In genomic region chr2:126995652-126996377, GRCh38 we compare ENCODE assay signal across 20 cellular contexts.
DNase-seq lines count a peak whose midpoint lies in the region; ATAC-seq and TF ChIP-seq lines count a peak whose summit lies in the region.
"Had no signal": no experiment of that assay in that cellular context is flagged by ENCODE, and none has a peak within 500 bp of the region (broad histone marks: within the 10 kb centered on the region; RNA-seq: fewer than 3 reads in every experiment).

No MANE protein-coding gene starts in this region.

- intact Hi-C loops in OCI-LY7 (cut with micrococcal nuclease; ENCODE audit: unreplicated experiment): no loop called here
- intact Hi-C loops in transverse colon (cut with DNase I; ENCODE audit: low total_unique reads): no loop called here
- intact Hi-C loops in Calu3 (cut with micrococcal nuclease; ENCODE audit: unreplicated experiment): no loop called here

- H3K9me3 Mint-ChIP-seq in Calu3 (ENCODE audit: low read depth, unreplicated experiment): no peaks in the 10 kb centered on the region
- H3K9me3 Mint-ChIP-seq: activated naive CD8-positive, alpha-beta T cell treated with anti-CD3 and anti-CD28 coated beads, Interleukin-2, amount 10 ng/mL, durations not matched to agents 7 days and 5 days; activated T-helper 1 cell treated with anti-CD3 and anti-CD28 coated beads, Interleukin-12 subunit alpha, Interleukin-12 subunit beta, Interleukin-2, Interleukin-4 antibody, amounts not matched to agents 30 ng/mL and 10 ng/mL and 1 ng/mL, durations not matched to agents 14 hours and 24 hours and 36 hours had no signal

- no peak for ATAC-seq in HG03039 (IDR thresholded peaks at IDR 0.05; ENCODE audit: unreplicated experiment)

- no peaks in the 10 kb centered on the region for H3K4me1 ChIP-seq in OCI-LY7 (ENCODE audit: insufficient read depth, low read length, poor library complexity, severe bottlenecking)
- H3K4me1 ChIP-seq in transverse colon: peaks cover 0 to 29% (median 16%) of the 10 kb centered on the region in 4 donors
- H3K4me1 ChIP-seq: prostate gland, tibial artery had no signal

- TF ChIP-seq EP300 in transverse colon (IDR thresholded peaks at IDR 0.05; ENCODE audit: low read depth): no peak

- no peak overlapping the region for H3K4me2 ChIP-seq in OCI-LY7 (ENCODE audit: low read length)

- BruUV-seq in OCI-LY7 (replicated peaks; lab: Mats Ljungman, UMichigan) (no TSS peak), Calu3 (replicated peaks; lab: Mats Ljungman, UMichigan) (no TSS peak)

- no peak overlapping the region for H3K4me3 Mint-ChIP-seq in Calu3 (ENCODE audit: low read depth, unreplicated experiment)
- H3K4me3 Mint-ChIP-seq: activated naive CD8-positive, alpha-beta T cell treated with anti-CD3 and anti-CD28 coated beads, Interleukin-2, amount 10 ng/mL, durations not matched to agents 7 days and 5 days; activated T-helper 1 cell treated with anti-CD3 and anti-CD28 coated beads, Interleukin-12 subunit alpha, Interleukin-12 subunit beta, Interleukin-2, Interleukin-4 antibody, amounts not matched to agents 30 ng/mL and 10 ng/mL and 1 ng/mL, durations not matched to agents 14 hours and 24 hours and 36 hours; CD14-positive monocyte had no signal

- peak; percentile 4 to 38 for DNase-seq in NOMO-1 (lab: John Stamatoyannopoulos, UW; ENCODE audit: unreplicated experiment in 2 of 2)
- no peak for DNase-seq in NOMO-1 treated with dmso at 0.1 percent for 144 hours (lab: John Stamatoyannopoulos, UW; ENCODE audit: unreplicated experiment)
- DNase-seq in OCI-LY7 (ENCODE audit: low spot score): no peak
- peak; percentile 36 for DNase-seq in kidney tubule cell (ENCODE audit: low spot score)
- DNase-seq in transverse colon: no peak
- no peak for DNase-seq in Calu3
- no peak for DNase-seq in NCI-H2107 (lab: John Stamatoyannopoulos, UW)
- DNase-seq: activated CD8-positive, alpha-beta memory T cell treated with anti-CD3 and anti-CD28 coated beads for 24 hours; activated naive CD8-positive, alpha-beta T cell treated with anti-CD3 and anti-CD28 coated beads, Interleukin-2, amount 10 ng/mL, durations not matched to agents 7 days and 5 days; GOT3; hypothalamus; NCI-H2029 treated with DMSO at 0.1 percent for 48 hours; NCI-H526 treated with DMSO at 0.1 percent for 48 hours; Peyer's patch; T-helper 1 cell; tibial artery had no signal

- H3K36me3 ChIP-seq in OCI-LY7 (ENCODE audit: insufficient read depth, low read length) (no peaks in the 10 kb centered on the region), transverse colon (no peaks in the 10 kb centered on the region)
- H3K36me3 ChIP-seq: Peyer's patch, prostate gland, tibial artery had no signal

- peak; percentile 29; the same call in 1 of the 2 replicates for TF ChIP-seq CTCF in OCI-LY7 (conservative IDR thresholded peaks at IDR 0.05; ENCODE audit: low read length)
- no peak for TF ChIP-seq CTCF in transverse colon (IDR thresholded peaks at IDR 0.05)
- no peak for TF ChIP-seq CTCF in Calu3 (IDR thresholded peaks at IDR 0.05; ENCODE audit: unreplicated experiment)

- H3K27ac Mint-ChIP-seq in Calu3 (ENCODE audit: unreplicated experiment): no peak overlapping the region
- H3K27ac Mint-ChIP-seq: activated naive CD8-positive, alpha-beta T cell treated with anti-CD3 and anti-CD28 coated beads, Interleukin-2, amount 10 ng/mL, durations not matched to agents 7 days and 5 days; activated T-helper 1 cell treated with anti-CD3 and anti-CD28 coated beads, Interleukin-12 subunit alpha, Interleukin-12 subunit beta, Interleukin-2, Interleukin-4 antibody, amounts not matched to agents 30 ng/mL and 10 ng/mL and 1 ng/mL, durations not matched to agents 14 hours and 24 hours and 36 hours; CD14-positive monocyte had no signal

- WGBS in transverse colon (ENCODE audit: low coverage in 1 of 2), 2 donors: 28 to 43% methylated on average over 1 to 5 of the region's 5 CpGs

- H3K27ac ChIP-seq in OCI-LY7 (ENCODE audit: low read depth, low read length, poor library complexity, severe bottlenecking) (no peak overlapping the region), transverse colon (peak overlapping the region; percentile 42 to 67 (median 58))
- H3K27ac ChIP-seq: prostate gland, tibial artery had no signal

- no peak overlapping the region for H2AFZ ChIP-seq in OCI-LY7 (ENCODE audit: low read length)

- H3K4me1 Mint-ChIP-seq in Calu3 (ENCODE audit: low read depth, unreplicated experiment): no peaks in the 10 kb centered on the region
- H3K4me1 Mint-ChIP-seq: activated naive CD8-positive, alpha-beta T cell treated with anti-CD3 and anti-CD28 coated beads, Interleukin-2, amount 10 ng/mL, durations not matched to agents 7 days and 5 days; CD14-positive monocyte had no signal

- no peaks in the 10 kb centered on the region for H3K27me3 ChIP-seq in transverse colon
- H3K27me3 ChIP-seq: Peyer's patch had no signal

- POLR2A ChIA-PET in OCI-LY7 (lab: Charles Lee): no interaction called here

- H3K36me3 Mint-ChIP-seq in Calu3 (ENCODE audit: insufficient read depth, unreplicated experiment): no peaks in the 10 kb centered on the region
- H3K36me3 Mint-ChIP-seq: activated naive CD8-positive, alpha-beta T cell treated with anti-CD3 and anti-CD28 coated beads, Interleukin-2, amount 10 ng/mL, durations not matched to agents 7 days and 5 days; CD14-positive monocyte had no signal

- in situ Hi-C loops in transverse colon (cut with MboI; ENCODE audit: low pct_ligation_motif_present in 1 of 4, low pct_unique_long_range_greater_than_20kb in 1 of 4, low sequenced_read_pairs in 3 of 4): no loop called here

- H3K27me3 Mint-ChIP-seq in Calu3 (ENCODE audit: unreplicated experiment): peaks cover 27% of the 10 kb centered on the region

- TF ChIP-seq POLR2A in transverse colon (IDR thresholded peaks at IDR 0.05): no peak

- no peaks in the 10 kb centered on the region for H4K20me1 ChIP-seq in OCI-LY7 (ENCODE audit: insufficient read depth, low read length)

- no peak overlapping the region for H3K4me3 ChIP-seq in OCI-LY7 (ENCODE audit: low read depth, low read length, poor library complexity, severe bottlenecking)
- H3K4me3 ChIP-seq in transverse colon: no peak overlapping the region
- H3K4me3 ChIP-seq: Peyer's patch, prostate gland, tibial artery had no signal

- no peaks in the 10 kb centered on the region for H3K79me2 ChIP-seq in OCI-LY7 (ENCODE audit: insufficient read depth, low read depth, low read length)

- H3K9me2 ChIP-seq in OCI-LY7 (ENCODE audit: insufficient read depth, low read length): no peaks in the 10 kb centered on the region

- no peaks in the 10 kb centered on the region for H3K9me3 ChIP-seq in OCI-LY7 (ENCODE audit: low read length)
- no peaks in the 10 kb centered on the region for H3K9me3 ChIP-seq in transverse colon
- H3K9me3 ChIP-seq: Peyer's patch, prostate gland, tibial artery had no signal

- CTCF ChIA-PET in OCI-LY7 (lab: Charles Lee; ENCODE audit: unreplicated experiment) (no interaction called here), Calu3 (lab: Charles Lee) (interaction anchor here (0.7 kb wide), 1 partner anchor 29 kb away, joined by 4 read pairs; no protein-coding TSS in a partner anchor)

Comparison
In these comparisons a context has a peak if more than half of its experiments do, and no peak if none do; other contexts are left out.
1. DNase-seq: peak in NOMO-1 (2 of 2) and kidney tubule cell (single experiment); none in NOMO-1 treated with dmso at 0.1 percent for 144 hours (single experiment), OCI-LY7 (single experiment), transverse colon (single experiment), Calu3 (single experiment) and NCI-H2107 (single experiment).